Comparison of ENCODE assay signal across 20 cellular contexts in genomic region chr5:155871623-155872022, GRCh38.
DNase-seq lines count a peak whose midpoint lies in the region; ATAC-seq lines count a peak whose summit lies in the region.
"Had no signal": no experiment of that assay in that cellular context is flagged by ENCODE, and none has a peak within 500 bp of the region (broad histone marks: within the 10 kb centered on the region; RNA-seq: fewer than 3 reads in every experiment).

No MANE protein-coding gene starts in this region.

- no peak overlapping the region for H3K4me3 ChIP-seq in neuronal stem cell (ENCODE audit: low read length in 2 of 2)
- H3K4me3 ChIP-seq: GM12878, GM23248 had no signal

- no peak overlapping the region for H2AK5ac ChIP-seq in neuronal stem cell (ENCODE audit: low read depth, low read length)

- no peak overlapping the region for H3K18ac ChIP-seq in neuronal stem cell (ENCODE audit: low read length)

- peak; percentile 40 for DNase-seq in DMS 273 (lab: John Stamatoyannopoulos, UW; ENCODE audit: unreplicated experiment)
- DNase-seq in DMS 273 treated with DMSO at 0.1 percent for 48 hours (lab: John Stamatoyannopoulos, UW): no peak
- no peak for DNase-seq in Right ventricle myocardium inferior (ENCODE audit: missing footprints)
- DNase-seq in cardiac septum (ENCODE audit: low spot score): no peak
- peak; percentile 77 for DNase-seq in NCI-H69 (lab: John Stamatoyannopoulos, UW)
- no peak for DNase-seq in neuronal stem cell (ENCODE audit: low spot score)
- no peak for DNase-seq in stimulated activated naive CD8-positive, alpha-beta T cell treated with anti-CD3 and anti-CD28 coated beads, Interleukin-15, Interleukin-2, amounts not matched to agents 100 U/mL and 50 U/mL, for 24 hours
- DNase-seq: AML-193, GM23248, MV-4-11, NCI-H1436 treated with DMSO at 0.1 percent for 48 hours, NCI-H2081, NCI-H226, NCI-H526, SIG-M5 had no signal

- H3K27ac ChIP-seq in neuronal stem cell (replicated peaks; ENCODE audit: low read length): no peak overlapping the region
- H3K27ac ChIP-seq: 22Rv1, C4-2B, KMS-11 had no signal

- no peaks in the 10 kb centered on the region for H3K9me3 ChIP-seq in neuronal stem cell (replicated peaks in 1 of 2; ENCODE audit: control insufficient read depth in 2 of 2, insufficient read depth in 1 of 2, low read depth in 1 of 2, low read length in 2 of 2)

- peak overlapping the region; percentile 51 for H2BK12ac ChIP-seq in neuronal stem cell (ENCODE audit: low read length)

- H3K23ac ChIP-seq in neuronal stem cell (ENCODE audit: low read depth, low read length, poor library complexity): no peak overlapping the region

- no peak overlapping the region for H3K4ac ChIP-seq in neuronal stem cell (ENCODE audit: low read length)

- H2BK120ac ChIP-seq in neuronal stem cell (ENCODE audit: low read depth, low read length): no peak overlapping the region

- H2BK5ac ChIP-seq in neuronal stem cell (ENCODE audit: low read length): no peak overlapping the region

- intact Hi-C loops in Right ventricle myocardium inferior (cut with DNase I): no loop called here
- intact Hi-C loops in cardiac septum (cut with DNase I): no loop called here

- no peak overlapping the region for H2AFZ ChIP-seq in neuronal stem cell (ENCODE audit: low read length)
- H2AFZ ChIP-seq: GM23248 had no signal

- H3K79me1 ChIP-seq in neuronal stem cell (ENCODE audit: low read depth, low read length): no peaks in the 10 kb centered on the region

- ATAC-seq in Right ventricle myocardium inferior (peak; percentile 37), HG03432 (IDR thresholded peaks at IDR 0.05; ENCODE audit: unreplicated experiment) (no peak)
- no peak for ATAC-seq in stimulated activated naive CD8-positive, alpha-beta T cell treated with anti-CD3 and anti-CD28 coated beads, Interleukin-15, Interleukin-2, amounts not matched to agents 100 U/mL and 50 U/mL, for 24 hours
- ATAC-seq: GM12878 had no signal

- no peak overlapping the region for H3K9ac ChIP-seq in neuronal stem cell (ENCODE audit: low read depth, low read length, poor library complexity)
- H3K9ac ChIP-seq: GM23248, KMS-11 had no signal

- H4K91ac ChIP-seq in neuronal stem cell (ENCODE audit: low read depth, low read length, poor library complexity): no peak overlapping the region

- H2BK15ac ChIP-seq in neuronal stem cell (ENCODE audit: low read length): no peak overlapping the region

- H3K4me1 ChIP-seq in neuronal stem cell (ENCODE audit: control insufficient read depth in 2 of 2, insufficient read depth in 1 of 2, low read depth in 1 of 2, low read length in 2 of 2): peaks cover 0 to 1% of the 10 kb centered on the region in 2 donors

- no peaks in the 10 kb centered on the region for H3K27me3 ChIP-seq in neuronal stem cell (ENCODE audit: control insufficient read depth in 3 of 3, insufficient read depth in 3 of 3, low read depth in 1 of 3, low read length in 3 of 3)

- H4K8ac ChIP-seq in neuronal stem cell (ENCODE audit: low read depth, low read length): no peak overlapping the region

- H3K14ac ChIP-seq in neuronal stem cell (ENCODE audit: low read length): no peak overlapping the region

- no peak overlapping the region for H3K4me2 ChIP-seq in neuronal stem cell (ENCODE audit: insufficient read depth, low read length, poor library complexity, severe bottlenecking)
- H3K4me2 ChIP-seq: KMS-11 had no signal

- no peaks in the 10 kb centered on the region for H3K36me3 ChIP-seq in neuronal stem cell (replicated peaks in 1 of 2; ENCODE audit: control insufficient read depth in 2 of 2, insufficient read depth in 2 of 2, low read length in 2 of 2)

- no CpG with 5 or more reads among the region's 2 CpGs for WGBS in neuronal stem cell (ENCODE audit: extremely low coverage in 2 of 2, insufficient read length in 2 of 2, insufficient replicate concordance in 1 of 2), 2 donors

Comparison
In these comparisons a context has a peak if more than half of its experiments do, and no peak if none do; other contexts are left out.
1. DNase-seq: peak in DMS 273 (single experiment) and NCI-H69 (single experiment); none in DMS 273 treated with DMSO at 0.1 percent for 48 hours (single experiment), Right ventricle myocardium inferior (single experiment), cardiac septum (single experiment), neuronal stem cell (single experiment) and stimulated activated naive CD8-positive, alpha-beta T cell treated with anti-CD3 and anti-CD28 coated beads, Interleukin-15, Interleukin-2, amounts not matched to agents 100 U/mL and 50 U/mL, for 24 hours (single experiment).